8 cellular contexts compared by ENCODE assay signal in the genomic region with DNA sequence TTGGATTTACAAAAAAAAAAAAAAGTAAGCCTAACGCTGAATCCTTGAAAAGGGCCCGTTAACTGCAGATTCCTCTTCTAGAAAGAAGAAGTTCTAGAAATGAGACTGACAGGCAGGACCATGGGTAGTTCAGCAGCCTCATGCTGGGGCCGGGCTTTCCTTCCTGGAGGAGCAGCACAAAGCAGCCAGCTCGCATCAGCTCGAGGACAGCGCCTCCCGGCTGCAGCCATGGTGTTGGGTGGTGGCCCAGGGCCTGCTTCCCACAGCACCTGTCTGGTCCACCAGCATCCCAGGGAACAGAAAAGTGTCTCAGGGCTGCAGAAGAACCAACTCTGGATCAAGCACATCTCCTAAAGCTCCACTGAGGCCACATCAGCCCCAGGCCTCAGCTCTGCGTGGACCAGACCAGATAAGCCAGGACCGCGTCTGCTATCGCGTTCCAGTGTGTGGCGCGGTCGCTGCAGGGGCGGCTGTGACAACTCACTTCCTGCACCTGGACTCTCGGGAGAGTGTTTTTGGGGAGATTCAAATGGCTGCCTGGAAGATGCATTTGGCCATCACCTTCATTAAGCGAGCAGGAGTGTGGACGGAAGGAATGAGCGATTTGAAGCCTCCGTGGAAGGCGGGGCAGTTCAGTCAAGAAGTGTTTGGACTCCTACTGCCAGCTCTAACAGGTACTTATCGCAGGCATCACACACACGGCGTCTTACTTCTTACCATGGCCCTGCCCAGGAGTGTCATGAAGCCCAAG. TPM values are rescaled to one million over a fixed set of nuclear protein-coding genes. Genes with fewer than 3 reads are reported as not detected.
A peak's percentile ranks its signal among the peaks of the same experiment; 100 is the strongest.
DNase-seq lines count a peak whose midpoint lies in the region; ATAC-seq and TF ChIP-seq lines count a peak whose summit lies in the region.

No MANE protein-coding gene starts in this region.

- CTCF ChIA-PET in IMR-90 (lab: Yijun Ruan, JAX): no interaction called here

- no peak for TF ChIP-seq RAD21 in IMR-90 (IDR thresholded peaks at IDR 0.05; ENCODE audit: low read length)

- dilution Hi-C loops in IMR-90 (cut with HindIII; ENCODE audit: low sequenced_read_pairs, unreplicated experiment): no loop called here

- no peak for TF ChIP-seq CTCF in IMR-90 (conservative IDR thresholded peaks at IDR 0.05; ENCODE audit: low read depth, low read length)
- TF ChIP-seq CTCF in thoracic aorta (IDR thresholded peaks at IDR 0.05): no peak

- H3K27me3 ChIP-seq in ACC112 (ENCODE audit: insufficient read depth, low read length) (no peaks in the 10 kb centered on the region), IMR-90 (ENCODE audit: control insufficient read depth, insufficient read depth, low read length) (no peaks in the 10 kb centered on the region), thoracic aorta (replicated peaks; ENCODE audit: insufficient read depth) (no peaks in the 10 kb centered on the region)

- H3K79me2 ChIP-seq in ACC112 (ENCODE audit: control insufficient read depth, insufficient read depth, low read length, unreplicated experiment): peaks cover 66% of the 10 kb centered on the region

- intact Hi-C loops in IMR-90 (cut with micrococcal nuclease): no loop called here

- H4K20me1 ChIP-seq in IMR-90 (ENCODE audit: insufficient read depth, low read length): peaks cover 83% of the 10 kb centered on the region

- peak overlapping the region; percentile 58; the same call in 1 of the 2 replicates for H3K18ac ChIP-seq in IMR-90 (ENCODE audit: low read depth, low read length)

- H3K4me1 ChIP-seq in ACC112 (ENCODE audit: control insufficient read depth, insufficient read depth, low read length, unreplicated experiment): peaks cover 77% of the 10 kb centered on the region
- peaks cover 72% of the 10 kb centered on the region for H3K4me1 ChIP-seq in IMR-90 (ENCODE audit: control insufficient read depth, insufficient read depth, low read length)
- peaks cover 93 to 100% of the 10 kb centered on the region in 2 donors for H3K4me1 ChIP-seq in thoracic aorta (ENCODE audit: control insufficient read depth in 1 of 2, low read depth in 2 of 2)

- H3K9me1 ChIP-seq in IMR-90 (ENCODE audit: insufficient read depth, low read length): peaks cover 38% of the 10 kb centered on the region

- H3K36me3 ChIP-seq in ACC112 (ENCODE audit: insufficient read depth, low read length) (peaks cover 20% of the 10 kb centered on the region; the same call in 1 of the 2 replicates), IMR-90 (ENCODE audit: control insufficient read depth, insufficient read depth, low read length) (peaks cover 86% of the 10 kb centered on the region), thoracic aorta (peaks cover 22% of the 10 kb centered on the region)

- H3K27ac Mint-ChIP-seq in activated naive CD4-positive, alpha-beta T cell treated with anti-CD3 and anti-CD28 coated beads, Interleukin-2, amount 50 U/mL, for 72 hours: peak overlapping the region; percentile 96 to 100

- H3K9me3 ChIP-seq in IMR-90 (ENCODE audit: control insufficient read depth, insufficient read depth, low read length): no peaks in the 10 kb centered on the region
- no peaks in the 10 kb centered on the region for H3K9me3 ChIP-seq in thoracic aorta

- H3K4me3 ChIP-seq in ACC112 (ENCODE audit: low read depth, low read length): no peak overlapping the region
- no peak overlapping the region for H3K4me3 ChIP-seq in IMR-90 (ENCODE audit: insufficient read depth, low read depth, low read length)
- H3K4me3 ChIP-seq in thoracic aorta: no peak overlapping the region

- no TSS peak for BruUV-seq in IMR-90 (replicated peaks; lab: Mats Ljungman, UMichigan)

- H2BK20ac ChIP-seq in IMR-90 (ENCODE audit: low read depth, low read length): peak overlapping the region; percentile 47

- H3K27ac ChIP-seq in ACC112 (ENCODE audit: low read depth, low read length) (peak overlapping the region; percentile 100), IMR-90 (ENCODE audit: insufficient read depth, low read length) (peak overlapping the region; percentile 87), thoracic aorta (peak overlapping the region; percentile 99 to 100)

- in situ Hi-C loops in IMR-90 (cut with MboI; ENCODE audit: low sequenced_read_pairs): no loop called here

- 93% methylated on average over 11 of the region's 25 CpGs; no CpG with 5 or more reads in 1 of the 2 experiments for WGBS in IMR-90 (ENCODE audit: extremely low coverage in 2 of 2, insufficient read length in 1 of 2), 2 experiments

- H2AFZ ChIP-seq in ACC112 (ENCODE audit: low read length, unreplicated experiment) (no peak overlapping the region), IMR-90 (replicated peaks; ENCODE audit: low read length, poor library complexity) (no peak overlapping the region)

- peak overlapping the region; percentile 99 for H3K56ac ChIP-seq in IMR-90 (ENCODE audit: extremely low read depth, insufficient read depth, low read length)

- DNase-seq in IMR-90: no peak
- DNase-seq in activated naive CD4-positive, alpha-beta T cell treated with anti-CD3 and anti-CD28 coated beads, Interleukin-2, amount 50 U/mL, for 72 hours (ENCODE audit: low spot score in 2 of 2): peak in 1 of 2 donors; percentile 46
- DNase-seq in kidney tubule cell (ENCODE audit: low spot score): peak; percentile 34
- no peak for DNase-seq in thoracic aorta (ENCODE audit: low spot score)
- no peak for DNase-seq in NCI-H187 treated with DMSO at 0.1 percent for 48 hours (lab: John Stamatoyannopoulos, UW)
- DNase-seq in dedifferentiated amniotic fluid mesenchymal stem cell (ENCODE audit: extremely low spot score): no peak

- H3K14ac ChIP-seq in IMR-90 (replicated peaks; ENCODE audit: low read depth, low read length): peak overlapping the region; percentile 99

- peak overlapping the region; percentile 67; the same call in 1 of the 2 replicates for H3K9ac ChIP-seq in IMR-90 (ENCODE audit: low read depth, low read length)

- peaks cover 58 to 89% of the 10 kb centered on the region in 2 donors for H3K36me3 Mint-ChIP-seq in activated naive CD4-positive, alpha-beta T cell treated with anti-CD3 and anti-CD28 coated beads, Interleukin-2, amount 50 U/mL, for 72 hours

- H4K5ac ChIP-seq in IMR-90 (ENCODE audit: low read depth, low read length): peak overlapping the region; percentile 51

- peak overlapping the region; percentile 92 for H4K91ac ChIP-seq in IMR-90 (ENCODE audit: insufficient read depth, low read depth, low read length)

- ATAC-seq in IMR-90 (ENCODE audit: low read depth) (no peak), thoracic aorta (ENCODE audit: insufficient number of reproducible peaks, low FRiP score, low read depth) (no peak), HG03159 (IDR thresholded peaks at IDR 0.05; ENCODE audit: unreplicated experiment) (no peak)
- no peak for ATAC-seq in activated naive CD4-positive, alpha-beta T cell treated with anti-CD3 and anti-CD28 coated beads, Interleukin-2, amount 50 U/mL, for 72 hours

- H2AK5ac ChIP-seq in IMR-90 (ENCODE audit: low read depth, low read length): peak overlapping the region; percentile 93

- no peak overlapping the region for H3K4me2 ChIP-seq in IMR-90 (ENCODE audit: low read depth, low read length)

- H3K9me3 Mint-ChIP-seq in activated naive CD4-positive, alpha-beta T cell treated with anti-CD3 and anti-CD28 coated beads, Interleukin-2, amount 50 U/mL, for 72 hours: no peaks in the 10 kb centered on the region

- H2BK5ac ChIP-seq in IMR-90 (ENCODE audit: low read depth, low read length, poor library complexity, severe bottlenecking): peak overlapping the region; percentile 100

- H3K23ac ChIP-seq in IMR-90 (ENCODE audit: low read depth, low read length): peak overlapping the region; percentile 99

- POLR2A ChIA-PET in IMR-90 (lab: Charles Lee; ENCODE audit: unreplicated experiment): no interaction called here

- peak overlapping the region; percentile 82 for H2AK9ac ChIP-seq in IMR-90 (replicated peaks; ENCODE audit: low read depth, low read length, poor library complexity)

- H3K4ac ChIP-seq in IMR-90 (ENCODE audit: low read depth, low read length): peak overlapping the region; percentile 99

- peaks cover 4 to 81% of the 10 kb centered on the region in 2 experiments; a peak in 2 of 4 replicates for H3K79me1 ChIP-seq in IMR-90 (ENCODE audit: low read depth in 1 of 2, low read length in 2 of 2)

- H4K8ac ChIP-seq in IMR-90 (ENCODE audit: low read depth in 2 of 2, low read length in 2 of 2): peak overlapping the region; percentile 86 to 88

- H2BK120ac ChIP-seq in IMR-90 (ENCODE audit: low read depth, low read length): peak overlapping the region; percentile 97

- TF ChIP-seq POLR2A in IMR-90 (IDR thresholded peaks at IDR 0.05; ENCODE audit: low read depth, low read length): no peak

- peak overlapping the region; percentile 56; the same call in 2 of the 3 replicates for H2BK15ac ChIP-seq in IMR-90 (ENCODE audit: low read depth, low read length)

TF ChIP-seq in IMR-90, 13 proteins besides CTCF, POLR2A, EP300 and RAD21 (continues in another document):
- TF ChIP-seq BHLHE40 (IDR thresholded peaks at IDR 0.05; ENCODE audit: low read depth, low read length): no peak
- TF ChIP-seq RCOR1 (IDR thresholded peaks at IDR 0.05; ENCODE audit: insufficient replicate concordance, low read length): no peak
- no peak for TF ChIP-seq SMC3 (IDR thresholded peaks at IDR 0.05; ENCODE audit: low read depth, low read length)
- TF ChIP-seq CEBPB (IDR thresholded peaks at IDR 0.05; ENCODE audit: low read depth, low read length): no peak
- TF ChIP-seq MAFK (IDR thresholded peaks at IDR 0.05; ENCODE audit: low read depth, low read length): no peak
- TF ChIP-seq, protein P1, sequence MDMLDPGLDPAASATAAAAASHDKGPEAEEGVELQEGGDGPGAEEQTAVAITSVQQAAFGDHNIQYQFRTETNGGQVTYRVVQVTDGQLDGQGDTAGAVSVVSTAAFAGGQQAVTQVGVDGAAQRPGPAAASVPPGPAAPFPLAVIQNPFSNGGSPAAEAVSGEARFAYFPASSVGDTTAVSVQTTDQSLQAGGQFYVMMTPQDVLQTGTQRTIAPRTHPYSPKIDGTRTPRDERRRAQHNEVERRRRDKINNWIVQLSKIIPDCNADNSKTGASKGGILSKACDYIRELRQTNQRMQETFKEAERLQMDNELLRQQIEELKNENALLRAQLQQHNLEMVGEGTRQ (IDR thresholded peaks at IDR 0.05; ENCODE audit: low read depth, low read length): no peak

RNA-seq across cellular contexts. Expression of a gene that starts 53.5 kb away (rescaled TPM):
- total RNA-seq in IMR-90 (2012; rRNA removed): 554 and 783 TPM in 2 replicates
- 475 and 507 TPM in 2 replicates for polyA plus RNA-seq in IMR-90 (2012; rRNA removed)
- polyA plus RNA-seq in IMR-90 (2012; cell fraction: cytosol; rRNA removed): 197 and 382 TPM in 2 replicates
- polyA plus RNA-seq in IMR-90 (2012; cell fraction: nucleus; rRNA removed; ENCODE audit: low replicate concordance): 449 and 493 TPM in 2 replicates
- 100 to 1,000 TPM; 521 to 691 TPM for total RNA-seq in activated naive CD4-positive, alpha-beta T cell treated with anti-CD3 and anti-CD28 coated beads, Interleukin-2, amount 50 U/mL, for 72 hours
- 1,000 to 10,000 TPM; 1,447 to 1,631 TPM for total RNA-seq in thoracic aorta
